Comparison of ENCODE assay signal across 23 cellular contexts in the genomic region with DNA sequence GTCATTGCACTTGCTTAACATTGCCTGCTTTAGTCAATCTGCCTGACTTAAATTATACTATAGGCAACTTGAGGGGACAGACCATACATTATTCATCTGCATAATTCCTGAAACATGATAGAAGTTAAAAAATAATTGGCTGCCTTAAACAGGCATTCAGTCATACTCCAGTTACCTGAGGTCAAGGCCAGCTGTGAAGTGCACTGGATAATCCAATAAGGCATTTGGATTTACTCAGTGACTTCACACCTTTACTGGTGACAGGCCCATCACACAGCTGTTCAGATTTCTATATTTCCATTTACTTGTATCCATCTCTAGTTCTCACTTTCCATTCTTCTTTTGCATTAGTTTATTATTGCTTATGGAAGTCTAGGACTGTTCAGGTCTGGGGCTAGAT.
A peak's percentile ranks its signal among the peaks of the same experiment; 100 is the strongest.
DNase-seq lines count a peak whose midpoint lies in the region; ATAC-seq, FAIRE-seq and TF ChIP-seq lines count a peak whose summit lies in the region.
"Had no signal": no experiment of that assay in that cellular context is flagged by ENCODE, and none has a peak within 500 bp of the region (broad histone marks: within the 10 kb centered on the region; RNA-seq: fewer than 3 reads in every experiment).

No MANE protein-coding gene starts in this region.

- TF ChIP-seq CTCF in right lobe of liver (IDR thresholded peaks at IDR 0.05) = no peak
- TF ChIP-seq CTCF in HepG2 (CRISPR knock-in tag; IDR thresholded peaks at IDR 0.05) = no peak
- TF ChIP-seq CTCF in smooth muscle cell (IDR thresholded peaks at IDR 0.05; ENCODE audit: borderline replicate concordance, insufficient read depth, poor library complexity, severe bottlenecking) = no peak
- TF ChIP-seq CTCF in sigmoid colon (IDR thresholded peaks at IDR 0.05) = no peak

- no peak overlapping the region for H2AFZ ChIP-seq in HepG2 (ENCODE audit: low read length)
- peak overlapping the region; percentile 21 for H2AFZ ChIP-seq in smooth muscle cell (ENCODE audit: low read depth)

- H3K36me3 ChIP-seq in right lobe of liver (no peaks in the 10 kb centered on the region), HepG2 (replicated peaks in 1 of 2; ENCODE audit: control insufficient read depth in 1 of 2, insufficient read depth in 2 of 2, low read length in 2 of 2) (no peaks in the 10 kb centered on the region), smooth muscle cell (ENCODE audit: low read depth) (no peaks in the 10 kb centered on the region), sigmoid colon (no peaks in the 10 kb centered on the region), mesendoderm (ENCODE audit: control insufficient read depth, insufficient read depth, low read length) (no peaks in the 10 kb centered on the region)
- H3K36me3 ChIP-seq: BE2C; BLaER1 treated with 17β-estradiol and CSF1 and Interleukin-3, amounts not matched to agents 10 nM and 100 nM; HAP-1 had no signal

- TF ChIP-seq POLR2A in right lobe of liver (IDR thresholded peaks at IDR 0.05) (no peak), HepG2 (IDR thresholded peaks at IDR 0.05; ENCODE audit: insufficient read depth in 1 of 2, low read depth in 2 of 2, low read length in 2 of 2) (no peak), sigmoid colon (IDR thresholded peaks at IDR 0.05) (no peak)

- peaks cover 0 to 9% (median 2%) of the 10 kb centered on the region in 4 donors for H3K4me1 ChIP-seq in right lobe of liver
- H3K4me1 ChIP-seq in HepG2 (ENCODE audit: insufficient read depth, low read length) = no peaks in the 10 kb centered on the region
- H3K4me1 ChIP-seq in smooth muscle cell (ENCODE audit: low read depth) = peaks cover 10% of the 10 kb centered on the region
- H3K4me1 ChIP-seq in sigmoid colon = peaks cover 0 to 39% (median 29%) of the 10 kb centered on the region in 4 donors
- no peaks in the 10 kb centered on the region for H3K4me1 ChIP-seq in mesendoderm (ENCODE audit: control insufficient read depth, low read depth, low read length)
- H3K4me1 ChIP-seq: A549; BE2C; BLaER1 treated with 17β-estradiol and CSF1 and Interleukin-3, amounts not matched to agents 10 nM and 100 nM; HAP-1 had no signal

- no peak overlapping the region for H4K8ac ChIP-seq in mesendoderm (ENCODE audit: low read depth, low read length)

- POLR2A ChIA-PET in HepG2 (lab: Yijun Ruan, JAX) = no interaction called here

- H4K20me1 ChIP-seq in HepG2 (ENCODE audit: insufficient read depth, low read length) (no peaks in the 10 kb centered on the region), smooth muscle cell (ENCODE audit: low read depth) (no peaks in the 10 kb centered on the region)
- H4K20me1 ChIP-seq: BLaER1 treated with 17β-estradiol and CSF1 and Interleukin-3, amounts not matched to agents 10 nM and 100 nM had no signal

- DNase-seq in right lobe of liver (no peak), HepG2 (ENCODE audit: low spot score) (no peak), NCI-H69 (lab: John Stamatoyannopoulos, UW) (peak; percentile 20), left lobe of liver (ENCODE audit: low spot score) (no peak), smooth muscle cell (lab: John Stamatoyannopoulos, UW; ENCODE audit: unreplicated experiment) (no peak), sigmoid colon (no peak), mesendoderm (no peak)
- DNase-seq in stimulated activated naive CD4-positive, alpha-beta T cell treated with Interleukin-2 at 50 U/mL for 16 hours (lab: John Stamatoyannopoulos, UW) = no peak
- DNase-seq: 8988T; ACHN; BE2C; CD4-positive, alpha-beta T cell; CD8-positive, alpha-beta memory T cell; DMS79; EL; GOT3; HFFc6 had no signal

- TF ChIP-seq RAD21 in HepG2 (CRISPR knock-in tag; IDR thresholded peaks at IDR 0.05) = no peak

- no peak for FAIRE-seq in HepG2 (lab: Jason Lieb, UNC)
- FAIRE-seq: A549, D721Med, GM12878, GM19239 had no signal

- no TSS peak for BruUV-seq in HepG2 (replicated peaks; lab: Mats Ljungman, UMichigan)

- H3F3A ChIP-seq in smooth muscle cell (ENCODE audit: low read depth) = peaks cover 7% of the 10 kb centered on the region

- H3K27ac ChIP-seq in right lobe of liver (no peak overlapping the region), HepG2 (ENCODE audit: extremely low read length, insufficient read depth, low read length) (no peak overlapping the region), smooth muscle cell (ENCODE audit: low read depth) (peak overlapping the region; percentile 75), sigmoid colon (no peak overlapping the region), mesendoderm (ENCODE audit: low read depth, low read length) (no peak overlapping the region)
- H3K27ac ChIP-seq: A549; BLaER1 treated with 17β-estradiol and CSF1 and Interleukin-3, amounts not matched to agents 10 nM and 100 nM had no signal

- H3K9ac ChIP-seq in HepG2 (ENCODE audit: insufficient read depth, low read depth, low read length) = no peak overlapping the region
- no peak overlapping the region for H3K9ac ChIP-seq in smooth muscle cell (ENCODE audit: low read depth)
- no peak overlapping the region for H3K9ac ChIP-seq in mesendoderm (ENCODE audit: low read length)
- H3K9ac ChIP-seq: BLaER1 treated with 17β-estradiol and CSF1 and Interleukin-3, amounts not matched to agents 10 nM and 100 nM had no signal

- H4K5ac ChIP-seq in mesendoderm (ENCODE audit: low read length) = no peak overlapping the region

- H2AK5ac ChIP-seq in mesendoderm (ENCODE audit: low read length) = no peak overlapping the region

- no peaks in the 10 kb centered on the region for H3K9me3 ChIP-seq in right lobe of liver
- H3K9me3 ChIP-seq in HepG2 (ENCODE audit: low read length) = no peaks in the 10 kb centered on the region
- no peaks in the 10 kb centered on the region for H3K9me3 ChIP-seq in smooth muscle cell (replicated peaks; ENCODE audit: low read depth)
- H3K9me3 ChIP-seq in sigmoid colon = no peaks in the 10 kb centered on the region
- H3K9me3 ChIP-seq: A549; BE2C; BLaER1 treated with 17β-estradiol and CSF1 and Interleukin-3, amounts not matched to agents 10 nM and 100 nM; HAP-1 had no signal

- no peaks in the 10 kb centered on the region for H3K79me1 ChIP-seq in mesendoderm (ENCODE audit: low read length)

- H3K4me3 ChIP-seq in right lobe of liver (no peak overlapping the region), HepG2 (replicated peaks in 1 of 3; ENCODE audit: insufficient read depth in 1 of 3, low read depth in 2 of 3, low read length in 3 of 3) (no peak overlapping the region), smooth muscle cell (no peak overlapping the region), sigmoid colon (no peak overlapping the region), mesendoderm (ENCODE audit: low read length) (no peak overlapping the region)
- H3K4me3 ChIP-seq: A549; BLaER1 treated with 17β-estradiol and CSF1 and Interleukin-3, amounts not matched to agents 10 nM and 100 nM; GM12878; HAP-1 had no signal

- no peak overlapping the region for H2BK120ac ChIP-seq in mesendoderm (ENCODE audit: low read depth, low read length)

- peak in 3 of 4 donors; percentile 48 to 70 (median 61) for ATAC-seq in right lobe of liver
- no peak for ATAC-seq in HepG2
- peak; percentile 49 for ATAC-seq in left lobe of liver

- no peak overlapping the region for H2BK15ac ChIP-seq in mesendoderm (replicated peaks; ENCODE audit: low read depth)

- CTCF ChIA-PET in HepG2 (lab: Yijun Ruan, JAX; ENCODE audit: low intra/inter-chr PET ratio, low total read pairs) = no interaction called here

- no peak overlapping the region for H3K4ac ChIP-seq in mesendoderm (ENCODE audit: low read depth, low read length)

- in situ Hi-C loops in HepG2 (cut with HindIII; ENCODE audit: extremely low pct_ligation_motif_present, low pct_unique_long_range_greater_than_20kb) = no loop called here

- no peak overlapping the region for H2BK5ac ChIP-seq in mesendoderm (ENCODE audit: low read length)

- no peak overlapping the region for H3K23ac ChIP-seq in mesendoderm (ENCODE audit: low read length)

- no peak overlapping the region for H3K56ac ChIP-seq in mesendoderm (ENCODE audit: low read length)

- H3K79me2 ChIP-seq in HepG2 (ENCODE audit: insufficient read depth, low read length) (no peaks in the 10 kb centered on the region), smooth muscle cell (ENCODE audit: low read depth) (no peaks in the 10 kb centered on the region), mesendoderm (ENCODE audit: control insufficient read depth, insufficient read depth, low read length) (no peaks in the 10 kb centered on the region)

- no peak overlapping the region for H3K18ac ChIP-seq in mesendoderm (ENCODE audit: low read length)

- intact Hi-C loops in right lobe of liver (cut with DNase I) = no loop called here
- intact Hi-C loops in HepG2 (cut with micrococcal nuclease; ENCODE audit: unreplicated experiment) = no loop called here
- intact Hi-C loops in sigmoid colon (cut with DNase I) = no loop called here

- no peak for TF ChIP-seq EP300 in HepG2 (IDR thresholded peaks at IDR 0.05; ENCODE audit: low read depth in 2 of 2, low read length in 2 of 2)
- no peak for TF ChIP-seq EP300 in HepG2 (CRISPR knock-in tag; IDR thresholded peaks at IDR 0.05; ENCODE audit: borderline replicate concordance)
- no peak for TF ChIP-seq EP300 in sigmoid colon (IDR thresholded peaks at IDR 0.05)

- H3K4me2 ChIP-seq in HepG2 (ENCODE audit: low read depth, low read length) (no peak overlapping the region), smooth muscle cell (peak overlapping the region; percentile 24), mesendoderm (ENCODE audit: low read length) (no peak overlapping the region)
- H3K4me2 ChIP-seq: A549; BLaER1 treated with 17β-estradiol and CSF1 and Interleukin-3, amounts not matched to agents 10 nM and 100 nM had no signal

- H3K27me3 ChIP-seq in right lobe of liver (no peaks in the 10 kb centered on the region), HepG2 (ENCODE audit: control insufficient read depth in 1 of 2, insufficient read depth in 2 of 2, low read length in 2 of 2) (no peaks in the 10 kb centered on the region), smooth muscle cell (ENCODE audit: low read depth) (no peaks in the 10 kb centered on the region), sigmoid colon (no peaks in the 10 kb centered on the region), mesendoderm (ENCODE audit: insufficient read depth, low read length, poor library complexity) (no peaks in the 10 kb centered on the region)
- H3K27me3 ChIP-seq: BE2C; BLaER1 treated with 17β-estradiol and CSF1 and Interleukin-3, amounts not matched to agents 10 nM and 100 nM had no signal

TF ChIP-seq in HepG2, 621 proteins besides CTCF, POLR2A, EP300 and RAD21 (continues in another document):
- TF ChIP-seq ELF3 (CRISPR knock-in tag; IDR thresholded peaks at IDR 0.05) (no peak), LBX2 (CRISPR knock-in tag; IDR thresholded peaks at IDR 0.05; ENCODE audit: borderline replicate concordance) (no peak), GTF3A (CRISPR knock-in tag; conservative IDR thresholded peaks at IDR 0.05) (no peak)
